Comparison of ENCODE assay signal across 2 cellular contexts in the genomic region with DNA sequence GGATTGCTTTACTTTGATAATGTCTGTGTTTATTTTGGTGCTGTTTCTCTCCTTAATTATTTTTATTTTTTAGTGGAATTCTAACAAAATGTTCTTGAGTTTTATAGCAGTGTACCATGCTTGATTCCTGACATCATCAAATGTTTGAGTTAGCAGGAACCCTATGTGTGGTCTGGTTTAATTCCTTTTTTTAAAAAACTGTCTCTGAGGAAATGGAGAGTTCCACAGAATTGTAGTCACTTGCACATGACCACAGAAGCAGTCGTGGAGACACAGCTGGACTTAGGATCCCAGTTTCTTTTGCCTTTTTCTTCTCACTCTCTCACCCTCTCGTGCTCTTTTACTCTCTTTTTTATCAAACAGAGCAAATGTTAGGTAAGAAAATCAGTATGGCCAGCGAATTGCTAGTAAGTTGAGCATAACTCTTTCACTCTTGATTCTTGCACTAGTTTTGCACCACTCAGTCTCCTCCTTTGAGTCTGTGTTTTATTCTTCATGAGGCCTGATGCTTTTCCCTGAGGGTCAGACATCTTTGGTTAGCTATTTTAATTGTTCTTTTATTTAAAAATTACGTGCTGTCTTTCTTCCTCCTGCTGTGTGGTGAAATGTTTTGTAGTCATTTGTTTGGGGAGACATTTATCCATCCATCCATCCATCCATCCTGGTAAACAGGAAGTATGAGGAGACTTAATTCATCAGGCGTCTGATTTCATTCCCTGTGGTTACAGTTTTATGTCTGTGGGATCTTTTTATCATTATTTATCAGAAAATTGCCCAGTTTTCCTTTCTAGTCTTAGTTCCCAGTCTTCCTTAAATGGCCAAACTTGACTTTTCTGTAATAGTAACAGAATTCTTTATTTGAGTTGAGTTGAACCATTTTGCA.
TF ChIP-seq lines count a peak whose summit lies in the region.

No MANE protein-coding gene starts in this region.

TF ChIP-seq in SK-N-SH, 30 proteins besides CTCF, POLR2A, EP300 and RAD21 (continued from another document):
- TF ChIP-seq, protein P1, sequence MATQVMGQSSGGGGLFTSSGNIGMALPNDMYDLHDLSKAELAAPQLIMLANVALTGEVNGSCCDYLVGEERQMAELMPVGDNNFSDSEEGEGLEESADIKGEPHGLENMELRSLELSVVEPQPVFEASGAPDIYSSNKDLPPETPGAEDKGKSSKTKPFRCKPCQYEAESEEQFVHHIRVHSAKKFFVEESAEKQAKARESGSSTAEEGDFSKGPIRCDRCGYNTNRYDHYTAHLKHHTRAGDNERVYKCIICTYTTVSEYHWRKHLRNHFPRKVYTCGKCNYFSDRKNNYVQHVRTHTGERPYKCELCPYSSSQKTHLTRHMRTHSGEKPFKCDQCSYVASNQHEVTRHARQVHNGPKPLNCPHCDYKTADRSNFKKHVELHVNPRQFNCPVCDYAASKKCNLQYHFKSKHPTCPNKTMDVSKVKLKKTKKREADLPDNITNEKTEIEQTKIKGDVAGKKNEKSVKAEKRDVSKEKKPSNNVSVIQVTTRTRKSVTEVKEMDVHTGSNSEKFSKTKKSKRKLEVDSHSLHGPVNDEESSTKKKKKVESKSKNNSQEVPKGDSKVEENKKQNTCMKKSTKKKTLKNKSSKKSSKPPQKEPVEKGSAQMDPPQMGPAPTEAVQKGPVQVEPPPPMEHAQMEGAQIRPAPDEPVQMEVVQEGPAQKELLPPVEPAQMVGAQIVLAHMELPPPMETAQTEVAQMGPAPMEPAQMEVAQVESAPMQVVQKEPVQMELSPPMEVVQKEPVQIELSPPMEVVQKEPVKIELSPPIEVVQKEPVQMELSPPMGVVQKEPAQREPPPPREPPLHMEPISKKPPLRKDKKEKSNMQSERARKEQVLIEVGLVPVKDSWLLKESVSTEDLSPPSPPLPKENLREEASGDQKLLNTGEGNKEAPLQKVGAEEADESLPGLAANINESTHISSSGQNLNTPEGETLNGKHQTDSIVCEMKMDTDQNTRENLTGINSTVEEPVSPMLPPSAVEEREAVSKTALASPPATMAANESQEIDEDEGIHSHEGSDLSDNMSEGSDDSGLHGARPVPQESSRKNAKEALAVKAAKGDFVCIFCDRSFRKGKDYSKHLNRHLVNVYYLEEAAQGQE (IDR thresholded peaks at IDR 0.05; ENCODE audit: low read depth, low read length) = no peak
- no peak for TF ChIP-seq MEF2A (IDR thresholded peaks at IDR 0.05; ENCODE audit: borderline replicate concordance, low read depth)
- TF ChIP-seq TEAD4 (IDR thresholded peaks at IDR 0.05; ENCODE audit: borderline replicate concordance, insufficient read depth) = no peak
- no peak for TF ChIP-seq NRF1 (IDR thresholded peaks at IDR 0.05; ENCODE audit: low read depth, low read length)
- TF ChIP-seq GABPA (IDR thresholded peaks at IDR 0.05; ENCODE audit: low read depth) = no peak
- TF ChIP-seq, protein P2, sequence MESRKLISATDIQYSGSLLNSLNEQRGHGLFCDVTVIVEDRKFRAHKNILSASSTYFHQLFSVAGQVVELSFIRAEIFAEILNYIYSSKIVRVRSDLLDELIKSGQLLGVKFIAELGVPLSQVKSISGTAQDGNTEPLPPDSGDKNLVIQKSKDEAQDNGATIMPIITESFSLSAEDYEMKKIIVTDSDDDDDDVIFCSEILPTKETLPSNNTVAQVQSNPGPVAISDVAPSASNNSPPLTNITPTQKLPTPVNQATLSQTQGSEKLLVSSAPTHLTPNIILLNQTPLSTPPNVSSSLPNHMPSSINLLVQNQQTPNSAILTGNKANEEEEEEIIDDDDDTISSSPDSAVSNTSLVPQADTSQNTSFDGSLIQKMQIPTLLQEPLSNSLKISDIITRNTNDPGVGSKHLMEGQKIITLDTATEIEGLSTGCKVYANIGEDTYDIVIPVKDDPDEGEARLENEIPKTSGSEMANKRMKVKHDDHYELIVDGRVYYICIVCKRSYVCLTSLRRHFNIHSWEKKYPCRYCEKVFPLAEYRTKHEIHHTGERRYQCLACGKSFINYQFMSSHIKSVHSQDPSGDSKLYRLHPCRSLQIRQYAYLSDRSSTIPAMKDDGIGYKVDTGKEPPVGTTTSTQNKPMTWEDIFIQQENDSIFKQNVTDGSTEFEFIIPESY (IDR thresholded peaks at IDR 0.05; ENCODE audit: borderline replicate concordance, low read depth) = no peak
TF ChIP-seq in SK-N-SH: peak in this region for 0.

TF ChIP-seq in SK-N-SH treated with all-trans-retinoic acid at 6 μM for 48 hours, 23 proteins besides CTCF, POLR2A, EP300 and RAD21 (continued from another document):
- TF ChIP-seq, protein P3, sequence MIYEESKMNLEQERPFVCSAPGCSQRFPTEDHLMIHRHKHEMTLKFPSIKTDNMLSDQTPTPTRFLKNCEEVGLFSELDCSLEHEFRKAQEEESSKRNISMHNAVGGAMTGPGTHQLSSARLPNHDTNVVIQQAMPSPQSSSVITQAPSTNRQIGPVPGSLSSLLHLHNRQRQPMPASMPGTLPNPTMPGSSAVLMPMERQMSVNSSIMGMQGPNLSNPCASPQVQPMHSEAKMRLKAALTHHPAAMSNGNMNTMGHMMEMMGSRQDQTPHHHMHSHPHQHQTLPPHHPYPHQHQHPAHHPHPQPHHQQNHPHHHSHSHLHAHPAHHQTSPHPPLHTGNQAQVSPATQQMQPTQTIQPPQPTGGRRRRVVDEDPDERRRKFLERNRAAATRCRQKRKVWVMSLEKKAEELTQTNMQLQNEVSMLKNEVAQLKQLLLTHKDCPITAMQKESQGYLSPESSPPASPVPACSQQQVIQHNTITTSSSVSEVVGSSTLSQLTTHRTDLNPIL (CRISPR knock-in tag; IDR thresholded peaks at IDR 0.05; ENCODE audit: low read depth) = no peak
- TF ChIP-seq BACH2 (CRISPR knock-in tag; IDR thresholded peaks at IDR 0.05; ENCODE audit: borderline replicate concordance) (no peak), SNAI2 (CRISPR knock-in tag; IDR thresholded peaks at IDR 0.05) (no peak), OSR1 (CRISPR knock-in tag; IDR thresholded peaks at IDR 0.05) (no peak), ZC3H10 (CRISPR knock-in tag; IDR thresholded peaks at IDR 0.05) (no peak), RARB (CRISPR knock-in tag; IDR thresholded peaks at IDR 0.05) (no peak), ARNTL (CRISPR knock-in tag; IDR thresholded peaks at IDR 0.05; ENCODE audit: borderline replicate concordance, low read depth) (no peak), ZNF565 (CRISPR knock-in tag; conservative IDR thresholded peaks at IDR 0.05; ENCODE audit: low read depth) (no peak), ESRRG (CRISPR knock-in tag; IDR thresholded peaks at IDR 0.05) (no peak)
- TF ChIP-seq, protein P4, sequence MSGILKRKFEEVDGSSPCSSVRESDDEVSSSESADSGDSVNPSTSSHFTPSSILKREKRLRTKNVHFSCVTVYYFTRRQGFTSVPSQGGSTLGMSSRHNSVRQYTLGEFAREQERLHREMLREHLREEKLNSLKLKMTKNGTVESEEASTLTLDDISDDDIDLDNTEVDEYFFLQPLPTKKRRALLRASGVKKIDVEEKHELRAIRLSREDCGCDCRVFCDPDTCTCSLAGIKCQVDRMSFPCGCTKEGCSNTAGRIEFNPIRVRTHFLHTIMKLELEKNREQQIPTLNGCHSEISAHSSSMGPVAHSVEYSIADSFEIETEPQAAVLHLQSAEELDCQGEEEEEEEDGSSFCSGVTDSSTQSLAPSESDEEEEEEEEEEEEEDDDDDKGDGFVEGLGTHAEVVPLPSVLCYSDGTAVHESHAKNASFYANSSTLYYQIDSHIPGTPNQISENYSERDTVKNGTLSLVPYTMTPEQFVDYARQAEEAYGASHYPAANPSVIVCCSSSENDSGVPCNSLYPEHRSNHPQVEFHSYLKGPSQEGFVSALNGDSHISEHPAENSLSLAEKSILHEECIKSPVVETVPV (CRISPR knock-in tag; IDR thresholded peaks at IDR 0.05) = no peak
